In the genomic region with DNA sequence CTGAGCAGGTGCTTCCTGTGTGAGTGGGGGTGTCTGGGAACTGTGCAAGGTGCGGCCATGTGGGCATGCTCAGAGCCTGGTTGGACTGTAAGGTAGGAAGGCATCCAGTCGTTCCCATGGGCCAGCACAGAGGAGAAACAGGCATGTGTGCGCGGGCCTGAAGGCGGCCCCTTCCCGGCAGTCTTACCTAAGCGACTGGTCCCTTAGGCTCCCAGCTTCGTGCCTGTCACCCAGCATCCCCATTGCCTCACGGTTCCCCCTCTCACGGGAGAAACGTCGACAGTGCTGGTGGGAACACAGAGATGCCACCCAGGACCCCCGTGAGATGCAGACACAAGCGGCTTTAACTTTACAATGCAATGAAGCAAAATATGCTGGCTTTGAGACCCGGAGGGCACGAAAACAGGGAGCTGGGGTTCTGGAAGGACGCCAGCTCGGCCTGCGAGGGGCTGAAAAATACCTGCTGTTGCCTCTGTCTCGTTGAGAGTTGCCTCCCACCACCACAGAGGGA, we compare ENCODE assay signal across 18 cellular contexts.
DNase-seq lines count a peak whose midpoint lies in the region; ATAC-seq, FAIRE-seq and TF ChIP-seq lines count a peak whose summit lies in the region.
"Had no signal": no experiment of that assay in that cellular context is flagged by ENCODE, and none has a peak within 500 bp of the region (broad histone marks: within the 10 kb centered on the region; RNA-seq: fewer than 3 reads in every experiment).

No MANE protein-coding gene starts in this region.

- 13% methylated on average over 9 of the region's 20 CpGs for WGBS in HepG2 (ENCODE audit: low lambda C conversion rate)

- TF ChIP-seq POLR2A in HepG2 (IDR thresholded peaks at IDR 0.05; ENCODE audit: insufficient read depth in 1 of 2, low read depth in 2 of 2, low read length in 2 of 2), result no peak

- TF ChIP-seq EP300 in HepG2 (IDR thresholded peaks at IDR 0.05; ENCODE audit: low read depth in 2 of 2, low read length in 2 of 2) (no peak), HepG2 (CRISPR knock-in tag; IDR thresholded peaks at IDR 0.05; ENCODE audit: borderline replicate concordance) (no peak)

- intact Hi-C loops in HepG2 (cut with micrococcal nuclease; ENCODE audit: unreplicated experiment) (no loop called here), tibial artery (cut with DNase I; ENCODE audit: low total_unique reads) (no loop called here)

- POLR2A ChIA-PET in HepG2 (lab: Yijun Ruan, JAX), result no interaction called here

- ATAC-seq in HepG2, result peak; percentile 26
- ATAC-seq: GM23338 had no signal

- H3K4me3 ChIP-seq in HepG2 (replicated peaks in 1 of 3; ENCODE audit: insufficient read depth in 1 of 3, low read depth in 2 of 3, low read length in 3 of 3), result no peak overlapping the region
- no peak overlapping the region for H3K4me3 ChIP-seq in tibial artery
- H3K4me3 ChIP-seq: GM23338, PC-9 had no signal

- H3K79me2 ChIP-seq in HepG2 (ENCODE audit: insufficient read depth, low read length), result no peaks in the 10 kb centered on the region

- H3K9me3 Mint-ChIP-seq in osteocyte (ENCODE audit: unreplicated experiment), result no peaks in the 10 kb centered on the region

- peak; percentile 41 for DNase-seq in activated effector memory CD4-positive, alpha-beta T cell treated with anti-CD3 and anti-CD28 coated beads, Interleukin-2, amount 50 U/mL, for 16 hours
- no peak for DNase-seq in activated effector memory CD4-positive, alpha-beta T cell treated with Interleukin-2 at 50 U/mL for 16 hours
- DNase-seq in HepG2 (ENCODE audit: low spot score) (no peak), osteocyte (ENCODE audit: extremely low spot score, unreplicated experiment) (peak; percentile 69), tibial artery (no peak), NCI-H524 (lab: John Stamatoyannopoulos, UW) (no peak), NCI-H1694 (lab: John Stamatoyannopoulos, UW) (no peak)
- DNase-seq: DMS79, GDM1, NCI-H1436 treated with DMSO at 0.1 percent for 48 hours, NCI-H446, NCI-H748 treated with DMSO at 0.1 percent for 48 hours, PC-9, Right ventricle myocardium superior had no signal

- no TSS peak for BruUV-seq in HepG2 (replicated peaks; lab: Mats Ljungman, UMichigan)

- peaks cover 12% of the 10 kb centered on the region for H3K27me3 Mint-ChIP-seq in osteocyte (ENCODE audit: unreplicated experiment)

- CTCF ChIA-PET in HepG2 (lab: Yijun Ruan, JAX; ENCODE audit: low intra/inter-chr PET ratio, low total read pairs), result no interaction called here

- H3K27ac ChIP-seq in HepG2 (ENCODE audit: extremely low read length, insufficient read depth, low read length) (no peak overlapping the region), tibial artery (no peak overlapping the region)
- H3K27ac ChIP-seq: PC-9 had no signal

- H3K4me1 ChIP-seq in HepG2 (ENCODE audit: insufficient read depth, low read length) (no peaks in the 10 kb centered on the region), tibial artery (no peaks in the 10 kb centered on the region)
- H3K4me1 ChIP-seq: Caco-2 had no signal

- no peak for TF ChIP-seq CTCF in HepG2 (CRISPR knock-in tag; IDR thresholded peaks at IDR 0.05)
- TF ChIP-seq CTCF in osteocyte (IDR thresholded peaks at IDR 0.05), result no peak
- TF ChIP-seq CTCF in tibial artery (IDR thresholded peaks at IDR 0.05), result no peak

- in situ Hi-C loops in HepG2 (cut with HindIII; ENCODE audit: extremely low pct_ligation_motif_present, low pct_unique_long_range_greater_than_20kb), result no loop called here

- no peak for FAIRE-seq in HepG2 (lab: Jason Lieb, UNC)
- FAIRE-seq: GM12892, HTR-8/SVneo had no signal

- H3K36me3 ChIP-seq in HepG2 (replicated peaks in 1 of 2; ENCODE audit: control insufficient read depth in 1 of 2, insufficient read depth in 2 of 2, low read length in 2 of 2) (no peaks in the 10 kb centered on the region), tibial artery (no peaks in the 10 kb centered on the region)

- no peak for TF ChIP-seq RAD21 in HepG2 (CRISPR knock-in tag; IDR thresholded peaks at IDR 0.05)

- no peaks in the 10 kb centered on the region for H3K9me3 ChIP-seq in HepG2 (ENCODE audit: low read length)
- H3K9me3 ChIP-seq in tibial artery, result no peaks in the 10 kb centered on the region
- H3K9me3 ChIP-seq: Caco-2 had no signal

- H3K27me3 ChIP-seq in HepG2 (ENCODE audit: control insufficient read depth in 1 of 2, insufficient read depth in 2 of 2, low read length in 2 of 2) (peaks cover 9 to 76% of the 10 kb centered on the region in 2 experiments; a peak in 4 of 5 replicates), tibial artery (peaks cover 0 to 55% of the 10 kb centered on the region in 2 donors)

- no peak overlapping the region for H3K27ac Mint-ChIP-seq in osteocyte (ENCODE audit: unreplicated experiment)
- H3K27ac Mint-ChIP-seq: GM23338 had no signal

- H3K4me3 Mint-ChIP-seq in osteocyte (ENCODE audit: unreplicated experiment), result no peak overlapping the region
- H3K4me3 Mint-ChIP-seq: GM23338 had no signal

- no peak overlapping the region for H3K9ac ChIP-seq in HepG2 (ENCODE audit: insufficient read depth, low read depth, low read length)

- no peaks in the 10 kb centered on the region for H3K36me3 Mint-ChIP-seq in osteocyte (ENCODE audit: unreplicated experiment)

- no peak overlapping the region for H3K4me2 ChIP-seq in HepG2 (ENCODE audit: low read depth, low read length)
- H3K4me2 ChIP-seq: GM23338, PC-9 had no signal

- no peaks in the 10 kb centered on the region for H4K20me1 ChIP-seq in HepG2 (ENCODE audit: insufficient read depth, low read length)

- no peaks in the 10 kb centered on the region for H3K4me1 Mint-ChIP-seq in osteocyte (ENCODE audit: unreplicated experiment)
- H3K4me1 Mint-ChIP-seq: GM23338 had no signal

- no peak overlapping the region for H2AFZ ChIP-seq in HepG2 (ENCODE audit: low read length)
- H2AFZ ChIP-seq: GM23338, PC-9 had no signal

TF ChIP-seq in HepG2, 621 proteins besides CTCF, POLR2A, EP300 and RAD21:
- TF ChIP-seq TCF7 (IDR thresholded peaks at IDR 0.05; ENCODE audit: low read depth) (no peak), HHEX (CRISPR knock-in tag; IDR thresholded peaks at IDR 0.05) (no peak), MAFG (CRISPR knock-in tag; IDR thresholded peaks at IDR 0.05) (no peak), ZNF761 (CRISPR knock-in tag; conservative IDR thresholded peaks at IDR 0.05) (no peak), ZNF569 (CRISPR knock-in tag; IDR thresholded peaks at IDR 0.05; ENCODE audit: borderline replicate concordance) (no peak), MZF1 (CRISPR knock-in tag; IDR thresholded peaks at IDR 0.05; ENCODE audit: borderline replicate concordance) (no peak)
- TF ChIP-seq, protein P1, sequence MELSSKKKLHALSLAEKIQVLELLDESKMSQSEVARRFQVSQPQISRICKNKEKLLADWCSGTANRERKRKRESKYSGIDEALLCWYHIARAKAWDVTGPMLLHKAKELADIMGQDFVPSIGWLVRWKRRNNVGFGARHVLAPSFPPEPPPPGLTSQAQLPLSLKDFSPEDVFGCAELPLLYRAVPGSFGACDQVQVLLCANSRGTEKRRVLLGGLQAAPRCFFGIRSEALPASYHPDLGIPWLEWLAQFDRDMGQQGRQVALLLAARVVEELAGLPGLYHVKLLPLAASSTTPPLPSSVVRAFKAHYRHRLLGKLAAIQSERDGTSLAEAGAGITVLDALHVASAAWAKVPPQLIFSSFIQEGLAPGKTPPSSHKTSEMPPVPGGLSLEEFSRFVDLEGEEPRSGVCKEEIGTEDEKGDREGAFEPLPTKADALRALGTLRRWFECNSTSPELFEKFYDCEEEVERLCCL (CRISPR knock-in tag; IDR thresholded peaks at IDR 0.05; ENCODE audit: borderline replicate concordance), result no peak

Comparison
In these comparisons a context has a peak if more than half of its experiments do, and no peak if none do; other contexts are left out.
1. DNase-seq: peak in activated effector memory CD4-positive, alpha-beta T cell treated with anti-CD3 and anti-CD28 coated beads, Interleukin-2, amount 50 U/mL, for 16 hours (single experiment) and osteocyte (single experiment); none in activated effector memory CD4-positive, alpha-beta T cell treated with Interleukin-2 at 50 U/mL for 16 hours (single experiment), HepG2 (single experiment), tibial artery (0 of 2), NCI-H524 (0 of 2) and NCI-H1694 (single experiment).